In the genomic region with DNA sequence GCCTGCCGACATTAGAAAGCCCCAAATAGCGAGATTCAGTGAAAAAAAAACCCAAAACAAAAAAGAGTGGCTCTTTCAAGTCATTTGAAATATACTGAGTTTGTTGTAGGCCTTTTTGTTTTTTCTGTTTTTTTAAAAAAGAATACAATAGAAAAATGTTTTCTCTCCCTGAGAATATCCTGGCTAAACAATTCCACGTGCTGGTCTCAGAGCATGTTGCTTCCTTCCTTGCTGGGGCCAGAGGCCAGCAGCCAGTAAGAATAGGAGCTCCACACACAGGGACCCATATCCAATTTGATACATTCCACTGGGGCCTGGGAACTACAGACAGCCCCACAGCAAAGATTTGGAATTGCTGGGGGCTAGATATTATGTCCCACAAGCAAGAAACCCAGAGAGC, we compare ENCODE assay signal across 24 cellular contexts.
"Had no signal": no experiment of that assay in that cellular context is flagged by ENCODE, and none has a peak within 500 bp of the region (broad histone marks: within the 10 kb centered on the region; RNA-seq: fewer than 3 reads in every experiment).

No MANE protein-coding gene starts in this region.

- H3K9me3 Mint-ChIP-seq: activated B cell treated with CpG ODN at 0.5 μM for 24 hours; activated CD4-positive, alpha-beta memory T cell treated with anti-CD3 and anti-CD28 coated beads for 36 hours; activated naive CD4-positive, alpha-beta T cell treated with anti-CD3 and anti-CD28 coated beads for 36 hours; activated T-cell treated with anti-CD3 and anti-CD28 coated beads, Interleukin-2, amount 50 U/mL, for 72 hours; natural killer cell treated with Interleukin-12 subunit alpha and Interleukin-12 subunit beta and Interleukin-15 and Interleukin-18, amount 100 ng/mL, for 72 hours; stimulated activated naive CD8-positive, alpha-beta T cell treated with anti-CD3 and anti-CD28 coated beads, Interleukin-15, Interleukin-2, amounts not matched to agents 100 ng/mL and 50 ng/mL, for 24 hours; T-helper 1 cell treated with Interleukin-12 subunit alpha and Interleukin-12 subunit beta and Interleukin-4 antibody, amounts not matched to agents 30 μg/mL and 1 μg/mL, for 36 hours had no signal

- H3K27me3 Mint-ChIP-seq: activated B cell treated with CpG ODN at 0.5 μM for 24 hours; activated CD4-positive, alpha-beta memory T cell treated with anti-CD3 and anti-CD28 coated beads for 36 hours; stimulated activated naive CD8-positive, alpha-beta T cell treated with anti-CD3 and anti-CD28 coated beads, Interleukin-15, Interleukin-2, amounts not matched to agents 100 ng/mL and 50 ng/mL, for 24 hours had no signal

- H3K27ac Mint-ChIP-seq: activated B cell treated with CpG ODN at 0.5 μM for 24 hours; activated CD4-positive, alpha-beta memory T cell treated with anti-CD3 and anti-CD28 coated beads for 36 hours; activated naive CD4-positive, alpha-beta T cell treated with anti-CD3 and anti-CD28 coated beads for 36 hours; activated T-cell treated with anti-CD3 and anti-CD28 coated beads, Interleukin-2, amount 50 U/mL, for 72 hours; natural killer cell treated with Interleukin-12 subunit alpha and Interleukin-12 subunit beta and Interleukin-15 and Interleukin-18, amount 100 ng/mL, for 72 hours; stimulated activated naive CD8-positive, alpha-beta T cell treated with anti-CD3 and anti-CD28 coated beads, Interleukin-15, Interleukin-2, amounts not matched to agents 100 ng/mL and 50 ng/mL, for 24 hours had no signal

- H3K36me3 ChIP-seq: left ventricle myocardium inferior, neutrophil, ovary, right atrium auricular region, tibial artery had no signal

- H3K27ac ChIP-seq: left ventricle myocardium inferior, neutrophil, ovary, psoas muscle, right atrium auricular region, tibial artery had no signal

- H3K36me3 Mint-ChIP-seq: activated CD4-positive, alpha-beta memory T cell treated with anti-CD3 and anti-CD28 coated beads for 36 hours; natural killer cell treated with Interleukin-12 subunit alpha and Interleukin-12 subunit beta and Interleukin-15 and Interleukin-18, amount 100 ng/mL, for 72 hours had no signal

- H3K9me3 ChIP-seq: left ventricle myocardium inferior, neutrophil, ovary, psoas muscle, right atrium auricular region, tibial artery had no signal

- DNase-seq: activated B cell treated with CpG ODN at 0.5 μM for 24 hours; activated CD4-positive, alpha-beta memory T cell treated with anti-CD3 and anti-CD28 coated beads for 36 hours; activated CD4-positive, alpha-beta T cell treated with anti-CD3 and anti-CD28 coated beads for 4 hours; activated effector memory CD4-positive, alpha-beta T cell treated with Interleukin-2 at 50 U/mL for 16 hours; activated naive CD4-positive, alpha-beta T cell treated with anti-CD3 and anti-CD28 coated beads for 36 hours; activated T-cell treated with anti-CD3 and anti-CD28 coated beads, Interleukin-2, amount 50 U/mL, for 72 hours; amygdala; effector CD8-positive, alpha-beta T cell; hippocampal formation; kidney glomerular epithelial cell; left ventricle myocardium inferior; mammary epithelial cell; midbrain; ovary; psoas muscle; stimulated activated CD4-positive, alpha-beta T cell treated with anti-CD3 and anti-CD28 coated beads, Interleukin-4, amount 100 ng/mL, for 24 hours; substantia nigra; tibial artery had no signal

- H3K4me3 Mint-ChIP-seq: activated B cell treated with CpG ODN at 0.5 μM for 24 hours; activated CD4-positive, alpha-beta memory T cell treated with anti-CD3 and anti-CD28 coated beads for 36 hours; activated naive CD4-positive, alpha-beta T cell treated with anti-CD3 and anti-CD28 coated beads for 36 hours; activated T-cell treated with anti-CD3 and anti-CD28 coated beads, Interleukin-2, amount 50 U/mL, for 72 hours; natural killer cell treated with Interleukin-12 subunit alpha and Interleukin-12 subunit beta and Interleukin-15 and Interleukin-18, amount 100 ng/mL, for 72 hours; stimulated activated naive CD8-positive, alpha-beta T cell treated with anti-CD3 and anti-CD28 coated beads, Interleukin-15, Interleukin-2, amounts not matched to agents 100 ng/mL and 50 ng/mL, for 24 hours had no signal

- H3K27me3 ChIP-seq: neutrophil, ovary, right atrium auricular region, tibial artery had no signal

- H3K4me3 ChIP-seq: left ventricle myocardium inferior, ovary, psoas muscle, right atrium auricular region, tibial artery had no signal

- H3K4me1 ChIP-seq: tibial artery had no signal

- ATAC-seq: activated T-cell treated with anti-CD3 and anti-CD28 coated beads, Interleukin-2, amount 50 U/mL, for 72 hours; esophagus mucosa; natural killer cell treated with Interleukin-12 subunit alpha and Interleukin-12 subunit beta and Interleukin-15 and Interleukin-18, amount 100 ng/mL, for 72 hours; psoas muscle had no signal

- H3K4me1 Mint-ChIP-seq: activated B cell treated with CpG ODN at 0.5 μM for 24 hours had no signal
